15 cellular contexts compared by ENCODE assay signal in genomic region chr2:127193948-127194267, GRCh38. TPM values are rescaled to one million over a fixed set of nuclear protein-coding genes. Genes with fewer than 3 reads are reported as not detected.
DNase-seq lines count a peak whose midpoint lies in the region; ATAC-seq and TF ChIP-seq lines count a peak whose summit lies in the region.
"Had no signal": no experiment of that assay in that cellular context is flagged by ENCODE, and none has a peak within 500 bp of the region (broad histone marks: within the 10 kb centered on the region; RNA-seq: fewer than 3 reads in every experiment).

No MANE protein-coding gene starts in this region.

- DNase-seq in GM23248 (peak; percentile 61), cardiac fibroblast (ENCODE audit: low read depth in 2 of 2) (peak; percentile 68 to 82), hepatic stellate cell (ENCODE audit: low spot score) (peak; percentile 82), suprapubic skin (ENCODE audit: low spot score in 2 of 2) (no peak)
- DNase-seq in natural killer cell treated with Interleukin-12 subunit alpha and Interleukin-12 subunit beta and Interleukin-15 and Interleukin-18, amount 100 ng/mL, for 72 hours (ENCODE audit: low spot score) = no peak
- DNase-seq: activated CD8-positive, alpha-beta memory T cell treated with anti-CD3 and anti-CD28 coated beads, Interleukin-2, amount 10 ng/mL, durations not matched to agents 7 days and 5 days; CD8-positive, alpha-beta T cell; GDM1; NCI-H1436 treated with DMSO at 0.1 percent for 48 hours; WERI-Rb-1 had no signal

- in situ Hi-C loops in GM23248 (cut with MboI) = no loop called here

- no peak for TF ChIP-seq POLR2A in suprapubic skin (IDR thresholded peaks at IDR 0.05)

- H3K4me1 ChIP-seq in GM23248 (ENCODE audit: insufficient read depth) = peaks cover 17% of the 10 kb centered on the region
- peaks cover 13% of the 10 kb centered on the region for H3K4me1 ChIP-seq in suprapubic skin

- peak overlapping the region; percentile 55 for H3K9ac ChIP-seq in GM23248

- ATAC-seq in GM21367 (IDR thresholded peaks at IDR 0.05; ENCODE audit: unreplicated experiment) (no peak), HG02759 (IDR thresholded peaks at IDR 0.05; ENCODE audit: unreplicated experiment) (no peak)
- no peak for ATAC-seq in natural killer cell treated with Interleukin-12 subunit alpha and Interleukin-12 subunit beta and Interleukin-15 and Interleukin-18, amount 100 ng/mL, for 72 hours
- ATAC-seq: activated CD8-positive, alpha-beta memory T cell treated with anti-CD3 and anti-CD28 coated beads, Interleukin-2, amount 10 ng/mL, durations not matched to agents 7 days and 5 days; CD8-positive, alpha-beta T cell; esophagus mucosa had no signal

- peaks cover 5 to 6% of the 10 kb centered on the region in 2 donors for H3K4me1 Mint-ChIP-seq in natural killer cell treated with Interleukin-12 subunit alpha and Interleukin-12 subunit beta and Interleukin-15 and Interleukin-18, amount 100 ng/mL, for 72 hours (ENCODE audit: low read depth in 2 of 2)
- H3K4me1 Mint-ChIP-seq: activated CD8-positive, alpha-beta memory T cell treated with anti-CD3 and anti-CD28 coated beads, Interleukin-2, amount 10 ng/mL, durations not matched to agents 7 days and 5 days had no signal

- H3K4me3 ChIP-seq in GM23248 (peak overlapping the region; percentile 47), cardiac fibroblast (replicated peaks in 1 of 2; ENCODE audit: low read depth in 2 of 2, low read length in 2 of 2) (no peak overlapping the region), suprapubic skin (no peak overlapping the region)

- H3K4me3 Mint-ChIP-seq in natural killer cell treated with Interleukin-12 subunit alpha and Interleukin-12 subunit beta and Interleukin-15 and Interleukin-18, amount 100 ng/mL, for 72 hours = no peak overlapping the region
- H3K4me3 Mint-ChIP-seq: activated CD8-positive, alpha-beta memory T cell treated with anti-CD3 and anti-CD28 coated beads, Interleukin-2, amount 10 ng/mL, durations not matched to agents 7 days and 5 days; CD8-positive, alpha-beta T cell; type B pancreatic cell had no signal

- H3K4me2 ChIP-seq in GM23248 (ENCODE audit: unreplicated experiment) = peak overlapping the region; percentile 69

- no peak for TF ChIP-seq EP300 in suprapubic skin (IDR thresholded peaks at IDR 0.05)

- H4K20me1 ChIP-seq in GM23248 (ENCODE audit: insufficient read depth) = no peaks in the 10 kb centered on the region

- TF ChIP-seq CTCF in cardiac fibroblast (IDR thresholded peaks at IDR 0.05; ENCODE audit: low read depth, low read length) (no peak), suprapubic skin (IDR thresholded peaks at IDR 0.05) (no peak)

- H3K27ac ChIP-seq in GM23248 = peak overlapping the region; percentile 53
- H3K27ac ChIP-seq in suprapubic skin = peak overlapping the region; percentile 60
- H3K27ac ChIP-seq: WERI-Rb-1 had no signal

- WGBS in GM23248 (ENCODE audit: low coverage in 1 of 2, low lambda C conversion rate in 2 of 2, missing lambda C conversion rate in 2 of 2), 2 experiments = 12 to 17% methylated on average over 5 of the region's 5 CpGs
- WGBS in suprapubic skin = 60% methylated on average over 5 of the region's 5 CpGs

- H3K36me3 Mint-ChIP-seq in natural killer cell treated with Interleukin-12 subunit alpha and Interleukin-12 subunit beta and Interleukin-15 and Interleukin-18, amount 100 ng/mL, for 72 hours = no peaks in the 10 kb centered on the region
- H3K36me3 Mint-ChIP-seq: activated CD8-positive, alpha-beta memory T cell treated with anti-CD3 and anti-CD28 coated beads, Interleukin-2, amount 10 ng/mL, durations not matched to agents 7 days and 5 days; CD8-positive, alpha-beta T cell had no signal

- peaks cover 6% of the 10 kb centered on the region in 2 donors for H3K27me3 Mint-ChIP-seq in natural killer cell treated with Interleukin-12 subunit alpha and Interleukin-12 subunit beta and Interleukin-15 and Interleukin-18, amount 100 ng/mL, for 72 hours
- H3K27me3 Mint-ChIP-seq: type B pancreatic cell had no signal

- no peaks in the 10 kb centered on the region for H3K9me2 ChIP-seq in GM23248 (ENCODE audit: insufficient read depth)

- no peaks in the 10 kb centered on the region for H3K27me3 ChIP-seq in GM23248 (replicated peaks; ENCODE audit: insufficient read depth)
- H3K27me3 ChIP-seq in suprapubic skin = no peaks in the 10 kb centered on the region

- H3K36me3 ChIP-seq in GM23248 (ENCODE audit: low read depth) = no peaks in the 10 kb centered on the region
- no peaks in the 10 kb centered on the region for H3K36me3 ChIP-seq in suprapubic skin
- H3K36me3 ChIP-seq: WERI-Rb-1 had no signal

- H3K9me3 Mint-ChIP-seq in natural killer cell treated with Interleukin-12 subunit alpha and Interleukin-12 subunit beta and Interleukin-15 and Interleukin-18, amount 100 ng/mL, for 72 hours = no peaks in the 10 kb centered on the region

- peak overlapping the region; percentile 76 for H2AFZ ChIP-seq in GM23248

- no peaks in the 10 kb centered on the region; the same call in 1 of the 2 replicates for H3F3A ChIP-seq in GM23248 (ENCODE audit: insufficient read depth)

- H3K27ac Mint-ChIP-seq in natural killer cell treated with Interleukin-12 subunit alpha and Interleukin-12 subunit beta and Interleukin-15 and Interleukin-18, amount 100 ng/mL, for 72 hours = no peak overlapping the region
- H3K27ac Mint-ChIP-seq: activated CD8-positive, alpha-beta memory T cell treated with anti-CD3 and anti-CD28 coated beads, Interleukin-2, amount 10 ng/mL, durations not matched to agents 7 days and 5 days; CD8-positive, alpha-beta T cell; type B pancreatic cell had no signal

- no peaks in the 10 kb centered on the region for H3K79me2 ChIP-seq in GM23248 (ENCODE audit: insufficient read depth)

- H3K9me3 ChIP-seq in GM23248 (ENCODE audit: low read depth) (no peaks in the 10 kb centered on the region), suprapubic skin (no peaks in the 10 kb centered on the region)

RNA-seq across cellular contexts. Expression of gene CYP27C1, which starts 26.2 kb away (rescaled TPM):
- 0.13 and 0.65 TPM in 2 replicates for total RNA-seq in GM23248 (2014; rRNA removed; shearing (Covaris generic))
- polyA plus RNA-seq in GM23248 (2016; fragmentation: Nextera tagmentation; extraction: Ambion mirVana) = 0.70 and 0.73 TPM in 2 replicates
- total RNA-seq in suprapubic skin = 10 to 100 TPM in 1 of 4 donors, 1 to 10 TPM in 3; 1.8 to 12.7 (median 2.9) TPM
- total RNA-seq in natural killer cell treated with Interleukin-12 subunit alpha and Interleukin-12 subunit beta and Interleukin-15 and Interleukin-18, amount 100 ng/mL, for 72 hours = not detected
- total RNA-seq: activated CD8-positive, alpha-beta memory T cell treated with anti-CD3 and anti-CD28 coated beads, Interleukin-2, amount 10 ng/mL, durations not matched to agents 7 days and 5 days; CD8-positive, alpha-beta T cell; mononuclear cell had no signal

Comparison
In these comparisons a context has a peak if more than half of its experiments do, and no peak if none do; other contexts are left out.
1. DNase-seq: peak in GM23248 (single experiment), cardiac fibroblast (2 of 2) and hepatic stellate cell (single experiment); none in suprapubic skin (0 of 2) and natural killer cell treated with Interleukin-12 subunit alpha and Interleukin-12 subunit beta and Interleukin-15 and Interleukin-18, amount 100 ng/mL, for 72 hours (single experiment).